10 cellular contexts compared by ENCODE assay signal in genomic region chr4:166501941-166502382, GRCh38.
DNase-seq lines count a peak whose midpoint lies in the region; ATAC-seq and TF ChIP-seq lines count a peak whose summit lies in the region.
"Had no signal": no experiment of that assay in that cellular context is flagged by ENCODE, and none has a peak within 500 bp of the region (broad histone marks: within the 10 kb centered on the region; RNA-seq: fewer than 3 reads in every experiment).

No MANE protein-coding gene starts in this region.

- TF ChIP-seq CTCF in GM20000 (IDR thresholded peaks at IDR 0.05; ENCODE audit: extremely low read depth, missing control alignments) (peak; percentile 48), fibroblast of lung (conservative IDR thresholded peaks at IDR 0.05 in 1 of 2, IDR thresholded peaks at IDR 0.05 in 1 of 2; ENCODE audit: low read depth in 1 of 2, low read length in 2 of 2) (peak; percentile 27 to 29)

- H4K20me1 ChIP-seq in fibroblast of lung (ENCODE audit: control insufficient read depth, extremely low read depth, insufficient read depth, low read length) = no peaks in the 10 kb centered on the region

- ATAC-seq in HG03571 (IDR thresholded peaks at IDR 0.05; ENCODE audit: unreplicated experiment) = no peak

- H3K4me2 ChIP-seq in fibroblast of lung (ENCODE audit: extremely low read depth, insufficient read depth, low read length) = no peak overlapping the region

- peak; percentile 10 for DNase-seq in 8988T
- peak; percentile 19 for DNase-seq in GM20000 (ENCODE audit: low spot score)
- DNase-seq in HuH-7.5 (ENCODE audit: low spot score) = peak; percentile 11
- DNase-seq in fibroblast of lung (ENCODE audit: low read depth in 2 of 2) = peak; percentile 8 to 9
- DNase-seq in NK-92 treated with Interleukin-12 subunit alpha and Interleukin-12 subunit beta, amount 100 ng/mL, for 24 hours (lab: John Stamatoyannopoulos, UW) = no peak
- no peak for DNase-seq in DMS153 treated with DMSO at 0.1 percent for 48 hours (lab: John Stamatoyannopoulos, UW; ENCODE audit: unreplicated experiment)
- DNase-seq in activated CD8-positive, alpha-beta memory T cell treated with anti-CD3 and anti-CD28 coated beads for 24 hours = no peak
- DNase-seq: activated B cell treated with CpG ODN at 0.5 μM for 24 hours, DMS153 had no signal

- H3K27ac ChIP-seq in fibroblast of lung (ENCODE audit: insufficient read depth, low read length) = no peak overlapping the region

- H3K79me2 ChIP-seq in fibroblast of lung (ENCODE audit: control insufficient read depth, insufficient read depth, low read length) = no peaks in the 10 kb centered on the region

- H3K9ac ChIP-seq in fibroblast of lung (ENCODE audit: insufficient read depth, low read length) = no peak overlapping the region

- H3K27me3 ChIP-seq in fibroblast of lung (ENCODE audit: control insufficient read depth, insufficient read depth, low read length) = no peaks in the 10 kb centered on the region

- no peaks in the 10 kb centered on the region for H3K36me3 ChIP-seq in fibroblast of lung (ENCODE audit: control insufficient read depth, insufficient read depth, low read length)

- H3K4me1 ChIP-seq in fibroblast of lung (ENCODE audit: control insufficient read depth, extremely low read depth, insufficient read depth, low read length) = no peaks in the 10 kb centered on the region

- no peak overlapping the region for H3K4me3 ChIP-seq in fibroblast of lung (replicated peaks in 1 of 4; ENCODE audit: control extremely low read depth in 1 of 4, insufficient read depth in 1 of 4, low read depth in 3 of 4, low read length in 4 of 4)

- no peak overlapping the region for H2AFZ ChIP-seq in fibroblast of lung (ENCODE audit: low read length)

- H3K9me3 ChIP-seq in fibroblast of lung (ENCODE audit: control insufficient read depth, insufficient read depth, low read depth, low read length) = no peaks in the 10 kb centered on the region

Comparison
In these comparisons a context has a peak if more than half of its experiments do, and no peak if none do; other contexts are left out.
1. DNase-seq: peak in 8988T (single experiment), GM20000 (single experiment), HuH-7.5 (single experiment) and fibroblast of lung (2 of 2); none in NK-92 treated with Interleukin-12 subunit alpha and Interleukin-12 subunit beta, amount 100 ng/mL, for 24 hours (single experiment), DMS153 treated with DMSO at 0.1 percent for 48 hours (single experiment) and activated CD8-positive, alpha-beta memory T cell treated with anti-CD3 and anti-CD28 coated beads for 24 hours (single experiment).